ENCODE assay signal across 18 cellular contexts in genomic region chr7:39434012-39434411, GRCh38.
DNase-seq lines count a peak whose midpoint lies in the region; ATAC-seq and TF ChIP-seq lines count a peak whose summit lies in the region.
"Had no signal": no experiment of that assay in that cellular context is flagged by ENCODE, and none has a peak within 500 bp of the region (broad histone marks: within the 10 kb centered on the region; RNA-seq: fewer than 3 reads in every experiment).

No MANE protein-coding gene starts in this region.

- no peak overlapping the region for H3K4me3 ChIP-seq in BLaER1 treated with 17β-estradiol and CSF1 and Interleukin-3, amounts not matched to agents 10 nM and 100 nM
- H3K4me3 ChIP-seq in H7 (ENCODE audit: insufficient read depth, low read depth, low read length): no peak overlapping the region
- no peak overlapping the region for H3K4me3 ChIP-seq in mesendoderm (ENCODE audit: low read length)
- no peak overlapping the region for H3K4me3 ChIP-seq in CD4-positive, alpha-beta memory T cell (ENCODE audit: low read length in 2 of 2)
- H3K4me3 ChIP-seq: GM23248, HAP-1 had no signal

- TF ChIP-seq CTCF in WTC11 (IDR thresholded peaks at IDR 0.05): no peak

- H3K36me3 Mint-ChIP-seq in WTC11: no peaks in the 10 kb centered on the region
- H3K36me3 Mint-ChIP-seq in CD4-positive, alpha-beta memory T cell: no peaks in the 10 kb centered on the region
- H3K36me3 Mint-ChIP-seq: CD14-positive monocyte; CD8-positive, alpha-beta memory T cell had no signal

- H3K27ac Mint-ChIP-seq in WTC11: no peak overlapping the region
- H3K27ac Mint-ChIP-seq in CD4-positive, alpha-beta memory T cell: no peak overlapping the region
- H3K27ac Mint-ChIP-seq: CD14-positive monocyte had no signal

- no peak overlapping the region for H4K8ac ChIP-seq in mesendoderm (ENCODE audit: low read depth, low read length)

- no peak overlapping the region for H3K27ac ChIP-seq in BLaER1 treated with 17β-estradiol and CSF1 and Interleukin-3, amounts not matched to agents 10 nM and 100 nM
- no peak overlapping the region for H3K27ac ChIP-seq in mesendoderm (ENCODE audit: low read depth, low read length)
- no peak overlapping the region for H3K27ac ChIP-seq in CD4-positive, alpha-beta memory T cell (ENCODE audit: low read depth, low read length)
- H3K27ac ChIP-seq: GM23248, KMS-11 had no signal

- H3K56ac ChIP-seq in mesendoderm (ENCODE audit: low read length): no peak overlapping the region

- peaks cover 20% of the 10 kb centered on the region for H3K4me1 Mint-ChIP-seq in WTC11
- no peaks in the 10 kb centered on the region for H3K4me1 Mint-ChIP-seq in CD4-positive, alpha-beta memory T cell
- H3K4me1 Mint-ChIP-seq: CD8-positive, alpha-beta memory T cell had no signal

- POLR2A ChIA-PET in WTC11 (lab: Charles Lee): no interaction called here
- POLR2A ChIA-PET in CD4-positive, alpha-beta memory T cell (lab: Charles Lee; ENCODE audit: partially characterized antibody): no interaction called here

- H3K9me3 ChIP-seq in BLaER1 treated with 17β-estradiol and CSF1 and Interleukin-3, amounts not matched to agents 10 nM and 100 nM (replicated peaks in 1 of 11): peaks cover 0 to 24% (median 11%) of the 10 kb centered on the region in 11 experiments; a peak in 15 of 22 replicates
- H3K9me3 ChIP-seq in CD4-positive, alpha-beta memory T cell (ENCODE audit: control insufficient read depth in 1 of 2, low read length in 2 of 2): no peaks in the 10 kb centered on the region
- H3K9me3 ChIP-seq: Caco-2, HAP-1 had no signal

- no peak overlapping the region for H3K18ac ChIP-seq in mesendoderm (ENCODE audit: low read length)

- 0 out of 2 replicates have a peak, but pooled peaks cover 4% of the 10 kb centered on the region for H3K9me3 Mint-ChIP-seq in WTC11
- peaks cover 0 to 8% (median 0%) of the 10 kb centered on the region in 8 donors for H3K9me3 Mint-ChIP-seq in CD4-positive, alpha-beta memory T cell

- H4K20me1 ChIP-seq in BLaER1 treated with 17β-estradiol and CSF1 and Interleukin-3, amounts not matched to agents 10 nM and 100 nM: no peaks in the 10 kb centered on the region

- no peak overlapping the region for H2BK5ac ChIP-seq in mesendoderm (ENCODE audit: low read length)

- H3K9ac ChIP-seq in BLaER1 treated with 17β-estradiol and CSF1 and Interleukin-3, amounts not matched to agents 10 nM and 100 nM: no peak overlapping the region
- H3K9ac ChIP-seq in mesendoderm (ENCODE audit: low read length): no peak overlapping the region
- H3K9ac ChIP-seq: GM23248, KMS-11 had no signal

- no peak overlapping the region for H2BK120ac ChIP-seq in mesendoderm (ENCODE audit: low read depth, low read length)

- no peak overlapping the region for H3K23ac ChIP-seq in mesendoderm (ENCODE audit: low read length)

- peak; percentile 23 for DNase-seq in H7
- DNase-seq in WTC11 (ENCODE audit: low spot score): no peak
- DNase-seq in mesendoderm: peak; percentile 31
- DNase-seq in activated CD4-positive, alpha-beta T cell treated with anti-CD3 and anti-CD28 coated beads, Interleukin-2, amount 50 U/mL, for 1 hour: no peak
- no peak for DNase-seq in Kasumi-1 (lab: John Stamatoyannopoulos, UW)
- no peak for DNase-seq in CD4-positive, alpha-beta memory T cell
- DNase-seq: ACHN; Caco-2; CD8-positive, alpha-beta memory T cell; DND-41; GDM1; GM23248 had no signal

- no peaks in the 10 kb centered on the region for H3K36me3 ChIP-seq in BLaER1 treated with 17β-estradiol and CSF1 and Interleukin-3, amounts not matched to agents 10 nM and 100 nM
- H3K36me3 ChIP-seq in H7 (replicated peaks; ENCODE audit: control insufficient read depth, insufficient read depth, low read length) (no peaks in the 10 kb centered on the region), mesendoderm (ENCODE audit: control insufficient read depth, insufficient read depth, low read length) (no peaks in the 10 kb centered on the region)
- H3K36me3 ChIP-seq in CD4-positive, alpha-beta memory T cell (ENCODE audit: insufficient read depth, low read length): no peaks in the 10 kb centered on the region
- H3K36me3 ChIP-seq: HAP-1 had no signal

- WGBS in mesendoderm (ENCODE audit: extremely low coverage, insufficient coverage, low lambda C conversion rate): no CpG with 5 or more reads among the region's 3 CpGs

- no peak overlapping the region for H2AK5ac ChIP-seq in mesendoderm (ENCODE audit: low read length)

- H3K4me3 Mint-ChIP-seq in WTC11: no peak overlapping the region
- H3K4me3 Mint-ChIP-seq in CD4-positive, alpha-beta memory T cell: no peak overlapping the region
- H3K4me3 Mint-ChIP-seq: CD14-positive monocyte; CD8-positive, alpha-beta memory T cell had no signal

- no peak overlapping the region for H3K4ac ChIP-seq in mesendoderm (ENCODE audit: low read depth, low read length)

- intact Hi-C loops in CD4-positive, alpha-beta memory T cell (cut with micrococcal nuclease): no loop called here

- no peak overlapping the region for H4K5ac ChIP-seq in mesendoderm (ENCODE audit: low read length)

- no peak overlapping the region for H2BK15ac ChIP-seq in mesendoderm (replicated peaks; ENCODE audit: low read depth)

- no peaks in the 10 kb centered on the region; the same call in none of the 2 replicates for H3K27me3 Mint-ChIP-seq in WTC11 (ENCODE audit: low read depth)
- H3K27me3 Mint-ChIP-seq in CD4-positive, alpha-beta memory T cell: peaks cover 5 to 9% of the 10 kb centered on the region in 2 donors

- CTCF ChIA-PET in WTC11 (lab: Charles Lee): interaction anchor here (0.8 to 2.0 kb wide), 2 partner anchors 16 to 19 kb away, joined by 5 to 7 read pairs; no protein-coding TSS in a partner anchor
- CTCF ChIA-PET in CD4-positive, alpha-beta memory T cell (lab: Charles Lee; ENCODE audit: partially characterized antibody): no interaction called here

- ATAC-seq in WTC11 (peak; percentile 85), HG03520 (IDR thresholded peaks at IDR 0.05; ENCODE audit: unreplicated experiment) (no peak)
- ATAC-seq: HepG2 had no signal

- no peaks in the 10 kb centered on the region for H3K79me2 ChIP-seq in mesendoderm (ENCODE audit: control insufficient read depth, insufficient read depth, low read length)

- H3K27me3 ChIP-seq in BLaER1 treated with 17β-estradiol and CSF1 and Interleukin-3, amounts not matched to agents 10 nM and 100 nM: no peaks in the 10 kb centered on the region
- H3K27me3 ChIP-seq in H7 (ENCODE audit: control insufficient read depth, insufficient read depth, low read length): no peaks in the 10 kb centered on the region
- no peaks in the 10 kb centered on the region for H3K27me3 ChIP-seq in mesendoderm (ENCODE audit: insufficient read depth, low read length, poor library complexity)
- no peaks in the 10 kb centered on the region for H3K27me3 ChIP-seq in CD4-positive, alpha-beta memory T cell (ENCODE audit: insufficient read depth, low read length)

- H3K79me1 ChIP-seq in mesendoderm (ENCODE audit: low read length): no peaks in the 10 kb centered on the region

- peaks cover 21 to 41% (median 34%) of the 10 kb centered on the region in 10 experiments for H3K4me1 ChIP-seq in BLaER1 treated with 17β-estradiol and CSF1 and Interleukin-3, amounts not matched to agents 10 nM and 100 nM
- no peaks in the 10 kb centered on the region for H3K4me1 ChIP-seq in mesendoderm (ENCODE audit: control insufficient read depth, low read depth, low read length)
- H3K4me1 ChIP-seq in CD4-positive, alpha-beta memory T cell (ENCODE audit: insufficient read depth, low read length): no peaks in the 10 kb centered on the region
- H3K4me1 ChIP-seq: Caco-2, HAP-1 had no signal

- peak overlapping the region; percentile 45 to 76 (median 60) for H3K4me2 ChIP-seq in BLaER1 treated with 17β-estradiol and CSF1 and Interleukin-3, amounts not matched to agents 10 nM and 100 nM
- H3K4me2 ChIP-seq in mesendoderm (ENCODE audit: low read length): no peak overlapping the region
- H3K4me2 ChIP-seq: KMS-11 had no signal

TF ChIP-seq in WTC11, 78 proteins besides CTCF, POLR2A, EP300 and RAD21:
- 0 out of 2 replicates have a peak, but pooled peaks have one; percentile 53 for TF ChIP-seq TEAD4 (CRISPR knock-in tag; IDR thresholded peaks at IDR 0.05)
- TF ChIP-seq PRRX2 (CRISPR knock-in tag; IDR thresholded peaks at IDR 0.05): no peak
- TF ChIP-seq ZNF423 (CRISPR knock-in tag; IDR thresholded peaks at IDR 0.05): no peak

Comparison
In these comparisons a context has a peak if more than half of its experiments do, and no peak if none do; other contexts are left out.
1. DNase-seq: peak in H7 (single experiment) and mesendoderm (single experiment); none in WTC11 (single experiment), activated CD4-positive, alpha-beta T cell treated with anti-CD3 and anti-CD28 coated beads, Interleukin-2, amount 50 U/mL, for 1 hour (single experiment), Kasumi-1 (0 of 2) and CD4-positive, alpha-beta memory T cell (0 of 5).